9 cellular contexts compared by ENCODE assay signal in the genomic region with DNA sequence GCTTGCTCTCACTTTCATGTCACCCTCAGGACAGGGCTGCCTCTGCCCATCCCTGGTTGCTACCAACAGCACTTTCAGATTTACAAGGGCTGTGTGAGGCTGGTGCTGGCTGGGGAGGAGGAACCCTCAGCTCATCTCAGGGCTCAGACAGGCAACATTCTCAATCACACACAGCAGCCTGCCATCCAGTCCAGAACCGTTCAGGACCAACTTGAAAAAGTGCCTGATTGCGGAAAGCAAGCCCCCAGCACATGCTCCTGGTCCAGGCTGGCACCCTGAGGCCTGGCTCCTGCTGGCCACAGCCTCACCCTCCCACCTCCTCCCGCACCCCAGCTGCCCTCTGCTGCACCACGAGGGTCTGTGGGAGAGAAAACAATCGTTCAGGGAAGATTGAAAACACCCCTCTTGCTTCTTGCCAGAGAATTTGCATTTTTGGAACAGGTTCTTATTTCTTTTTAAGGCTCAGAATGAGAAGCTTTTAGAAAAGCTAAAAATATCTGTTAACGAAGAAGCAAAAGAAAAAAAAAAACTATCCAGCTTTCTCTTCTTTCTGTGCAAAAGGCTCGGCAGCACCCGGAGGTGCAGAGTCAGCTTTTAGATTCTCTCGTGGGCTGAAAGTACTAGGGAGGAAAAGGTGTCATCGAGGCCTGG.
DNase-seq lines count a peak whose midpoint lies in the region; ATAC-seq and TF ChIP-seq lines count a peak whose summit lies in the region.
"Had no signal": no experiment of that assay in that cellular context is flagged by ENCODE, and none has a peak within 500 bp of the region (broad histone marks: within the 10 kb centered on the region; RNA-seq: fewer than 3 reads in every experiment).

No MANE protein-coding gene starts in this region.

- no peaks in the 10 kb centered on the region for H4K20me1 ChIP-seq in OCI-LY7 (ENCODE audit: insufficient read depth, low read length)

- intact Hi-C loops in OCI-LY7 (cut with micrococcal nuclease; ENCODE audit: unreplicated experiment), result no loop called here
- intact Hi-C loops in stomach (cut with DNase I; ENCODE audit: low total_unique reads), result no loop called here

- TF ChIP-seq CTCF in GM12865 (IDR thresholded peaks at IDR 0.05; ENCODE audit: insufficient read depth, low read depth, low read length, missing control alignments) (no peak), OCI-LY7 (conservative IDR thresholded peaks at IDR 0.05; ENCODE audit: low read length) (no peak), stomach (IDR thresholded peaks at IDR 0.05) (no peak)

- ATAC-seq in GM21619 (IDR thresholded peaks at IDR 0.05; ENCODE audit: unreplicated experiment), result peak; percentile 78

- no TSS peak for BruUV-seq in OCI-LY7 (replicated peaks; lab: Mats Ljungman, UMichigan)

- H3K79me2 ChIP-seq in OCI-LY7 (ENCODE audit: insufficient read depth, low read depth, low read length), result no peaks in the 10 kb centered on the region

- H3K4me2 ChIP-seq in OCI-LY7 (ENCODE audit: low read length), result peak overlapping the region; percentile 65

- H3K27me3 ChIP-seq in stomach, result peaks cover 0 to 6% (median 0%) of the 10 kb centered on the region in 3 donors
- H3K27me3 ChIP-seq: brain microvascular endothelial cell had no signal

- TF ChIP-seq POLR2A in stomach (IDR thresholded peaks at IDR 0.05), result no peak

- CTCF ChIA-PET in OCI-LY7 (lab: Charles Lee; ENCODE audit: unreplicated experiment), result interaction anchor here (0.6 to 1.5 kb wide), 2 partner anchors 12 to 111 kb away, joined by 3 to 4 read pairs; no protein-coding TSS in a partner anchor

- WGBS in stomach, 5 donors, result 63 to 73% (median 65%) methylated on average over 10 of the region's 10 CpGs

- no peak for TF ChIP-seq EP300 in stomach (IDR thresholded peaks at IDR 0.05)

- POLR2A ChIA-PET in OCI-LY7 (lab: Charles Lee), result interaction anchor here (0.9 to 2.2 kb wide), 9 partner anchors 9 to 404 kb away, joined by 3 to 14 read pairs (median 5); no protein-coding TSS in a partner anchor

- H3K4me1 ChIP-seq in OCI-LY7 (ENCODE audit: insufficient read depth, low read length, poor library complexity, severe bottlenecking) (peaks cover 19% of the 10 kb centered on the region), stomach (peaks cover 0 to 5% (median 2%) of the 10 kb centered on the region in 4 donors)

- peak overlapping the region; percentile 82 for H2AFZ ChIP-seq in OCI-LY7 (ENCODE audit: low read length)

- H3K4me3 ChIP-seq in GM12865 (ENCODE audit: low read depth, low read length) (peak overlapping the region; percentile 37), OCI-LY7 (ENCODE audit: low read depth, low read length, poor library complexity, severe bottlenecking) (peak overlapping the region; percentile 43), stomach (no peak overlapping the region)

- H3K27ac ChIP-seq in OCI-LY7 (ENCODE audit: low read depth, low read length, poor library complexity, severe bottlenecking), result peak overlapping the region; percentile 22
- H3K27ac ChIP-seq in stomach, result no peak overlapping the region
- H3K27ac ChIP-seq: brain microvascular endothelial cell had no signal

- H3K9me2 ChIP-seq in OCI-LY7 (ENCODE audit: insufficient read depth, low read length), result no peaks in the 10 kb centered on the region

- peaks cover 19% of the 10 kb centered on the region for H3K9me3 ChIP-seq in OCI-LY7 (ENCODE audit: low read length)
- H3K9me3 ChIP-seq in stomach, result no peaks in the 10 kb centered on the region

- H3K36me3 ChIP-seq in OCI-LY7 (ENCODE audit: insufficient read depth, low read length) (no peaks in the 10 kb centered on the region; the same call in 1 of the 2 replicates), stomach (no peaks in the 10 kb centered on the region)
- H3K36me3 ChIP-seq: brain microvascular endothelial cell had no signal

- DNase-seq in GM12865 (ENCODE audit: low read depth) (peak; percentile 77), OCI-LY7 (ENCODE audit: low spot score) (peak; percentile 46), middle frontal gyrus (ENCODE audit: extremely low spot score, low spot score) (peak; percentile 42), AML-193 (lab: John Stamatoyannopoulos, UW) (no peak), stomach (no peak)
- DNase-seq in activated CD8-positive, alpha-beta memory T cell treated with anti-CD3 and anti-CD28 coated beads for 24 hours, result no peak
- no peak for DNase-seq in activated CD4-positive, alpha-beta T cell treated with anti-CD3 and anti-CD28 coated beads, Interleukin-2, amount 50 U/mL, for 4 hours
- DNase-seq: brain microvascular endothelial cell had no signal

Comparison
In these comparisons a context has a peak if more than half of its experiments do, and no peak if none do; other contexts are left out.
1. DNase-seq: peak in GM12865 (single experiment), OCI-LY7 (single experiment) and middle frontal gyrus (single experiment); none in activated CD8-positive, alpha-beta memory T cell treated with anti-CD3 and anti-CD28 coated beads for 24 hours (single experiment), AML-193 (0 of 2), activated CD4-positive, alpha-beta T cell treated with anti-CD3 and anti-CD28 coated beads, Interleukin-2, amount 50 U/mL, for 4 hours (0 of 2) and stomach (single experiment).
2. H3K4me3 ChIP-seq: peak in GM12865 (single experiment) and OCI-LY7 (single experiment); none in stomach (0 of 4).